Comparison of ENCODE assay signal across 8 cellular contexts in genomic region chr4:47383829-47384427, GRCh38.
A peak's percentile ranks its signal among the peaks of the same experiment; 100 is the strongest.
DNase-seq lines count a peak whose midpoint lies in the region; ATAC-seq and TF ChIP-seq lines count a peak whose summit lies in the region.

No MANE protein-coding gene starts in this region.

- TF ChIP-seq CTCF in glutamatergic neuron (IDR thresholded peaks at IDR 0.05; ENCODE audit: partially characterized antibody, unreplicated experiment) = peak; percentile 55

- no peak overlapping the region for H3K4me3 Mint-ChIP-seq in glutamatergic neuron (ENCODE audit: unreplicated experiment)

- peak; percentile 3 for DNase-seq in NCI-H2029 (lab: John Stamatoyannopoulos, UW)
- no peak for DNase-seq in NCI-H2029 treated with DMSO at 0.1 percent for 48 hours (lab: John Stamatoyannopoulos, UW)
- peak; percentile 91 to 96 for DNase-seq in Kasumi-1 (lab: John Stamatoyannopoulos, UW)
- peak; percentile 39 for DNase-seq in SW480 (ENCODE audit: low spot score)
- no peak for DNase-seq in glutamatergic neuron
- no peak for DNase-seq in activated CD8-positive, alpha-beta memory T cell treated with anti-CD3 and anti-CD28 coated beads, Interleukin-2, amount 50 U/mL, for 48 hours

- H3K9me3 Mint-ChIP-seq in glutamatergic neuron (ENCODE audit: unreplicated experiment) = no peaks in the 10 kb centered on the region

- no peak overlapping the region for H3K27ac Mint-ChIP-seq in glutamatergic neuron (ENCODE audit: unreplicated experiment)

- no peaks in the 10 kb centered on the region for H3K36me3 Mint-ChIP-seq in glutamatergic neuron (ENCODE audit: unreplicated experiment)

- H3K4me1 Mint-ChIP-seq in glutamatergic neuron (ENCODE audit: low read depth, unreplicated experiment) = no peaks in the 10 kb centered on the region

- ATAC-seq in HG03095 (IDR thresholded peaks at IDR 0.05; ENCODE audit: unreplicated experiment) = no peak
- no peak for ATAC-seq in HG02973 (IDR thresholded peaks at IDR 0.05; ENCODE audit: unreplicated experiment)

- H3K27me3 Mint-ChIP-seq in glutamatergic neuron (ENCODE audit: unreplicated experiment) = no peaks in the 10 kb centered on the region

Comparison
In these comparisons a context has a peak if more than half of its experiments do, and no peak if none do; other contexts are left out.
1. DNase-seq: peak in NCI-H2029 (single experiment), Kasumi-1 (2 of 2) and SW480 (single experiment); none in NCI-H2029 treated with DMSO at 0.1 percent for 48 hours (single experiment), glutamatergic neuron (single experiment) and activated CD8-positive, alpha-beta memory T cell treated with anti-CD3 and anti-CD28 coated beads, Interleukin-2, amount 50 U/mL, for 48 hours (single experiment).